9 cellular contexts compared by ENCODE assay signal in genomic region chr15:40454904-40455391, GRCh38. TPM values are rescaled to one million over a fixed set of nuclear protein-coding genes. Genes with fewer than 3 reads are reported as not detected.
DNase-seq lines count a peak whose midpoint lies in the region; ATAC-seq and TF ChIP-seq lines count a peak whose summit lies in the region.
"Had no signal": no experiment of that assay in that cellular context is flagged by ENCODE, and none has a peak within 500 bp of the region (broad histone marks: within the 10 kb centered on the region; RNA-seq: fewer than 3 reads in every experiment).

No MANE protein-coding gene starts in this region.

- no peaks in the 10 kb centered on the region for H3K27me3 Mint-ChIP-seq in central memory CD8-positive, alpha-beta T cell
- no peaks in the 10 kb centered on the region for H3K27me3 Mint-ChIP-seq in osteocyte (ENCODE audit: unreplicated experiment)

- ATAC-seq in central memory CD8-positive, alpha-beta T cell (replicated peaks; ENCODE audit: extremely low read depth, poor library complexity, severe bottlenecking), result no peak
- ATAC-seq in HG03439 (IDR thresholded peaks at IDR 0.05; ENCODE audit: unreplicated experiment) (no peak), GM18873 (IDR thresholded peaks at IDR 0.05; ENCODE audit: low FRiP score, unreplicated experiment) (no peak)
- ATAC-seq: mucosa of descending colon had no signal

- DNase-seq in EL, result peak; percentile 74
- peak; percentile 56 for DNase-seq in RKO (ENCODE audit: low spot score)
- DNase-seq in central memory CD8-positive, alpha-beta T cell (ENCODE audit: low spot score in 2 of 2), result no peak
- no peak for DNase-seq in osteocyte (ENCODE audit: extremely low spot score, unreplicated experiment)
- no peak for DNase-seq in putamen (ENCODE audit: low spot score)
- DNase-seq: GOT3, mucosa of descending colon had no signal

- no peaks in the 10 kb centered on the region for H3K9me3 Mint-ChIP-seq in central memory CD8-positive, alpha-beta T cell
- no peaks in the 10 kb centered on the region for H3K9me3 Mint-ChIP-seq in osteocyte (ENCODE audit: unreplicated experiment)

- TF ChIP-seq CTCF in osteocyte (IDR thresholded peaks at IDR 0.05), result no peak

- peaks cover 70% of the 10 kb centered on the region for H3K4me1 Mint-ChIP-seq in central memory CD8-positive, alpha-beta T cell
- peaks cover 40% of the 10 kb centered on the region for H3K4me1 Mint-ChIP-seq in osteocyte (ENCODE audit: unreplicated experiment)

- H3K27ac Mint-ChIP-seq in central memory CD8-positive, alpha-beta T cell (ENCODE audit: low read depth), result peak overlapping the region; percentile 91
- peak overlapping the region; percentile 69 for H3K27ac Mint-ChIP-seq in osteocyte (ENCODE audit: unreplicated experiment)

- peak overlapping the region; percentile 79 for H3K4me3 Mint-ChIP-seq in central memory CD8-positive, alpha-beta T cell
- no peak overlapping the region for H3K4me3 Mint-ChIP-seq in osteocyte (ENCODE audit: unreplicated experiment)

- peaks cover 6% of the 10 kb centered on the region for H3K36me3 Mint-ChIP-seq in central memory CD8-positive, alpha-beta T cell (ENCODE audit: insufficient read depth)
- H3K36me3 Mint-ChIP-seq in osteocyte (ENCODE audit: unreplicated experiment), result no peaks in the 10 kb centered on the region

RNA-seq across cellular contexts. Expression of gene BAHD1, which starts 14.2 kb away (rescaled TPM):
- 22.8 and 26.4 TPM in 2 replicates for total RNA-seq in osteocyte

RNA-seq across cellular contexts. Expression of gene CHST14, which starts 15.8 kb away (rescaled TPM):
- 46.4 and 48.8 TPM in 2 replicates for total RNA-seq in osteocyte

RNA-seq across cellular contexts. Expression of gene IVD, which starts 49.4 kb away (rescaled TPM):
- total RNA-seq in osteocyte, result 60.4 and 62.0 TPM in 2 replicates

Comparison
In these comparisons a context has a peak if more than half of its experiments do, and no peak if none do; other contexts are left out.
1. DNase-seq: peak in EL (single experiment) and RKO (single experiment); none in central memory CD8-positive, alpha-beta T cell (0 of 2), osteocyte (single experiment) and putamen (single experiment).